Comparison of ENCODE assay signal across 22 cellular contexts in genomic region chr7:129394101-129394500, GRCh38.
"Had no signal": no experiment of that assay in that cellular context is flagged by ENCODE, and none has a peak within 500 bp of the region (broad histone marks: within the 10 kb centered on the region; RNA-seq: fewer than 3 reads in every experiment).

No MANE protein-coding gene starts in this region.

- H3K27me3 ChIP-seq: colonic mucosa, dorsolateral prefrontal cortex, esophagus squamous epithelium, gastroesophageal sphincter, heart left ventricle, tibial artery had no signal

- H3K9me3 ChIP-seq: colonic mucosa, esophagus squamous epithelium, gastroesophageal sphincter, heart left ventricle, lower lobe of right lung, prostate gland, tibial artery had no signal

- ATAC-seq: activated CD4-positive, alpha-beta T cell treated with anti-CD3 and anti-CD28 coated beads for 36 hours; activated T-helper 17 cell treated with anti-CD3 and anti-CD28 coated beads, Interleukin-2, amount 50 U/mL, for 72 hours; gastroesophageal sphincter; heart left ventricle; left lobe of liver; lower lobe of right lung; natural killer cell; right cardiac atrium; stimulated activated naive CD8-positive, alpha-beta T cell treated with anti-CD3 and anti-CD28 coated beads, Interleukin-15, amount 100 ng/mL, for 72 hours had no signal

- H3K36me3 ChIP-seq: colonic mucosa, prostate gland had no signal

- H3K4me1 ChIP-seq: colonic mucosa, lower lobe of right lung, prostate gland, tibial artery had no signal

- DNase-seq: activated B cell treated with CpG ODN at 0.5 μM for 24 hours; activated CD4-positive, alpha-beta T cell treated with anti-CD3 and anti-CD28 coated beads for 36 hours; activated CD4-positive, alpha-beta T cell treated with anti-CD3 and anti-CD28 coated beads, Interleukin-2, amount 50 U/mL, for 4 hours; activated CD8-positive, alpha-beta memory T cell treated with anti-CD3 and anti-CD28 coated beads for 24 hours; activated CD8-positive, alpha-beta memory T cell treated with anti-CD3 and anti-CD28 coated beads, Interleukin-2, amount 50 U/mL, for 4 hours; activated naive CD4-positive, alpha-beta T cell; activated T-cell treated with anti-CD3 and anti-CD28 coated beads, Interleukin-2, amount 50 U/mL, for 24 hours; colonic mucosa; dorsolateral prefrontal cortex; esophagus squamous epithelium; heart left ventricle; lower lobe of right lung; natural killer cell; right cardiac atrium; stimulated activated CD4-positive, alpha-beta T cell treated with anti-CD3 and anti-CD28 coated beads, Interleukin-1b, Interleukin-23, amount 100 ng/mL, for 48 hours; stimulated activated naive CD8-positive, alpha-beta T cell treated with anti-CD3 and anti-CD28 coated beads, Interleukin-15, amount 100 ng/mL, for 72 hours; T1000; tibial artery had no signal

- H3K27ac ChIP-seq: colonic mucosa, dorsolateral prefrontal cortex, esophagus squamous epithelium, gastroesophageal sphincter, lower lobe of right lung, prostate gland, tibial artery had no signal

- H3K4me3 ChIP-seq: colonic mucosa, dorsolateral prefrontal cortex, esophagus squamous epithelium, gastroesophageal sphincter, heart left ventricle, lower lobe of right lung, prostate gland, tibial artery had no signal
